1 cellular context compared by ENCODE assay signal in the genomic region with DNA sequence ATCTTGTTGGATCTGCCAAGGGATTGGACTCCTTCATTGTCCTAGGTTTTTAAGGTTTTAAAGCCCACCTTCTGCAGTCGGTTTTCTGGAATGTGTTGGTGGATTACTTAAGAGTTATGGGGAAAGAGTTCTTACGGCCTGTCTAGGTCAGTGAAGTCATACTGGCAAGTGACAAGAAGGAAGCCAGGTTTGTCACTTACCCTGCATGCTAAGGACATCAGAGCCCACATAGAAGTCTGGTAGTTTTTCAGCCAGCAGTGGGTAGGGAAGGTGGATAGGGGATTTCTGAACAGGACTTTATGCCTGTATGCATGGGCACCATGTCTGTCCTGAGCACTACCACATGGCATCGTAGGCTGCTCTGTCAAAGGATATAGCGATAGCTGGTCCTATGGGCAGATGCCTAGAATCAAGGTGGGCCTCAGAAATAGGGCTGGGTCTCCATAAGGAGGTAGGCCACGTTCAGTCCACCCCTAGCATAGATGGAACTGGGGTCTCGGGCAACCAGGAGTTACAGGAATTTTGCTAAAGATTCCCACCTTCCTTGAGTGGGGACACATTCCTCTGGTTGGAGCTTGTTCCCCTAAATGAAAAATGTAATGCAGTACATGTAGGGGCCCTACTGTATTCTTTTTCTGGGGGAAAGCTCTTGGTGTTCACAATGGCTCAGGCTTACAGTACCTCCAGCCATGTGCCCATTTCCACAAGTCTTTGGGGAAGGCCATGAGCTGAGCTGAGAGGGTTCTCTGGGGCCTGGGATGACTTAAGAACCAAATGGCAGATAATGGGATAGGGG.
TF ChIP-seq lines count a peak whose summit lies in the region.

No MANE protein-coding gene starts in this region.

TF ChIP-seq in HepG2, 621 proteins besides CTCF, POLR2A, EP300 and RAD21 (continued from another document and continues in another):
- TF ChIP-seq, protein P1, sequence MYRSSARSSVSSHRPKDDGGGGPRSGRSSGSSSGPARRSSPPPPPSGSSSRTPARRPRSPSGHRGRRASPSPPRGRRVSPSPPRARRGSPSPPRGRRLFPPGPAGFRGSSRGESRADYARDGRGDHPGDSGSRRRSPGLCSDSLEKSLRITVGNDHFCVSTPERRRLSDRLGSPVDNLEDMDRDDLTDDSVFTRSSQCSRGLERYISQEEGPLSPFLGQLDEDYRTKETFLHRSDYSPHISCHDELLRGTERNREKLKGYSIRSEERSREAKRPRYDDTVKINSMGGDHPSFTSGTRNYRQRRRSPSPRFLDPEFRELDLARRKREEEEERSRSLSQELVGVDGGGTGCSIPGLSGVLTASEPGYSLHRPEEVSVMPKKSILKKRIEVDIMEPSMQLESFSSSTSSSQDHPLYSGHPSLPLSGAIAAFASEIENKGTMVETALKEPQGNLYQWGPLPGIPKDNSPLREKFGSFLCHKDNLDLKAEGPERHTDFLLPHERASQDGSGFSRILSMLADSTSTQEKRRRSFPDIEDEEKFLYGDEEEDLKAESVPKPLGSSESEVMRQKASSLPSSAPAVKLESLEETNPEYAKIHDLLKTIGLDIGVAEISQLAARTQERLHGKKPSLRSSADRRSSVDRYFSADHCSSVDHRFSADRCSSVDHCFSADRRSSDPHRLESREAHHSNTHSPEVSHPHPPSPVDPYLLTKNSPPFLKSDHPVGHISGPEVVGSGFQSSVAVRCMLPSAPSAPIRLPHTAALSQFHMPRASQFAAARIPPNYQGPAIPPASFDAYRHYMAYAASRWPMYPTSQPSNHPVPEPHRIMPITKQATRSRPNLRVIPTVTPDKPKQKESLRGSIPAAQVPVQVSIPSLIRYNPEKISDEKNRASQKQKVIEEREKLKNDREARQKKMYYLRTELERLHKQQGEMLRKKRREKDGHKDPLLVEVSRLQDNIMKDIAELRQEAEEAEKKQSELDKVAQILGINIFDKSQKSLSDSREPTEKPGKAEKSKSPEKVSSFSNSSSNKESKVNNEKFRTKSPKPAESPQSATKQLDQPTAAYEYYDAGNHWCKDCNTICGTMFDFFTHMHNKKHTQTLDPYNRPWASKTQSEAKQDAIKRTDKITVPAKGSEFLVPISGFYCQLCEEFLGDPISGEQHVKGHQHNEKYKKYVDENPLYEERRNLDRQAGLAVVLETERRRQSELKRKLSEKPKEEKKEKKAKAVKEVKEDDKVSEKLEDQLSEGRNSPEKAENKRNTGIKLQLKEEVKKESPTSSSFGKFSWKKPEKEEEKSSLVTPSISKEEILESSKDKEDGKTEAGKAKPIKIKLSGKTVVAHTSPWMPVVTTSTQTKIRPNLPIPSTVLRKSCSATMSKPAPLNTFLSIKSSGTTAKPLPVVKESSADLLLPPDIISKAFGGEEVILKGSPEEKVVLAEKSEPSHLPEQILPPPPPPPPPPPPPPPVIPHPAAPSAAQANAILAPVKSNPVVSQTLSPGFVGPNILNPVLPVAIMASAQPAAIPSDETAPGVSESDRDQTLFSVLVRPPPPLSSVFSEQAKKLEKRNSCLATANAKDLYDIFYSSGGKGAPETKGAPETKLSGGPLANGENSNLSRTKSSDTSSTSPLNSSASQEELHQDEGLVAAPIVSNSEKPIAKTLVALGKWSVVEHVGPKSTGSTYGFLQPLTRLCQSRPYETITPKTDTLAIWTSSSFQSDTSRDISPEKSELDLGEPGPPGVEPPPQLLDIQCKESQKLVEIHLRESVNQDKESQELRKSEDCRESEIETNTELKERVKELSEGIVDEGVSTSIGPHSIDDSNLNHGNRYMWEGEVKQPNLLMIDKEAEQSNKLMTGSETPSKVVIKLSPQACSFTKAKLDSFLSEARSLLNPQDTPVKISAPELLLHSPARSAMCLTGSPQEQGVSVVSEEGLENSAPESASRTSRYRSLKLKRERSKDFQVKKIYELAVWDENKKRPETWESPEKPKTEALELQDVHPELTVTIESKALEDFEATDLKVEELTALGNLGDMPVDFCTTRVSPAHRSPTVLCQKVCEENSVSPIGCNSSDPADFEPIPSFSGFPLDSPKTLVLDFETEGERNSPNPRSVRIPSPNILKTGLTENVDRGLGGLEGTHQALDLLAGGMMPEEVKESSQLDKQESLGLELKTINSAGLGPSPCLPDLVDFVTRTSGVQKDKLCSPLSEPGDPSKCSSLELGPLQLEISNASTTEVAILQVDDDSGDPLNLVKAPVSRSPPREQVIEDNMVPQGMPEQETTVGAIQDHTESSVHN (CRISPR knock-in tag; IDR thresholded peaks at IDR 0.05) = no peak
- TF ChIP-seq, protein P2, sequence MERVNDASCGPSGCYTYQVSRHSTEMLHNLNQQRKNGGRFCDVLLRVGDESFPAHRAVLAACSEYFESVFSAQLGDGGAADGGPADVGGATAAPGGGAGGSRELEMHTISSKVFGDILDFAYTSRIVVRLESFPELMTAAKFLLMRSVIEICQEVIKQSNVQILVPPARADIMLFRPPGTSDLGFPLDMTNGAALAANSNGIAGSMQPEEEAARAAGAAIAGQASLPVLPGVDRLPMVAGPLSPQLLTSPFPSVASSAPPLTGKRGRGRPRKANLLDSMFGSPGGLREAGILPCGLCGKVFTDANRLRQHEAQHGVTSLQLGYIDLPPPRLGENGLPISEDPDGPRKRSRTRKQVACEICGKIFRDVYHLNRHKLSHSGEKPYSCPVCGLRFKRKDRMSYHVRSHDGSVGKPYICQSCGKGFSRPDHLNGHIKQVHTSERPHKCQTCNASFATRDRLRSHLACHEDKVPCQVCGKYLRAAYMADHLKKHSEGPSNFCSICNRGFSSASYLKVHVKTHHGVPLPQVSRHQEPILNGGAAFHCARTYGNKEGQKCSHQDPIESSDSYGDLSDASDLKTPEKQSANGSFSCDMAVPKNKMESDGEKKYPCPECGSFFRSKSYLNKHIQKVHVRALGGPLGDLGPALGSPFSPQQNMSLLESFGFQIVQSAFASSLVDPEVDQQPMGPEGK (CRISPR knock-in tag; IDR thresholded peaks at IDR 0.05) = no peak
- TF ChIP-seq NCOA5 (CRISPR knock-in tag; IDR thresholded peaks at IDR 0.05) (no peak), MEF2D (CRISPR knock-in tag; IDR thresholded peaks at IDR 0.05) (no peak), ZNF788 (CRISPR knock-in tag; IDR thresholded peaks at IDR 0.05; ENCODE audit: borderline replicate concordance) (no peak), ZNF556 (CRISPR knock-in tag; IDR thresholded peaks at IDR 0.05; ENCODE audit: borderline replicate concordance) (no peak), SIN3A (IDR thresholded peaks at IDR 0.05; ENCODE audit: borderline replicate concordance, low read depth, low read length) (0 out of 2 replicates have a peak, but pooled peaks have one; percentile 34), ZNF816 (CRISPR knock-in tag; IDR thresholded peaks at IDR 0.05; ENCODE audit: borderline replicate concordance) (no peak), ZFP90 (CRISPR knock-in tag; IDR thresholded peaks at IDR 0.05; ENCODE audit: borderline replicate concordance) (no peak), ZNF274 (CRISPR knock-in tag; IDR thresholded peaks at IDR 0.05) (no peak), SRSF4 (IDR thresholded peaks at IDR 0.05; ENCODE audit: low read depth, low read length, poor library complexity, severe bottlenecking) (no peak), MTA3 (CRISPR knock-in tag; IDR thresholded peaks at IDR 0.05) (no peak), ZNF777 (CRISPR knock-in tag; IDR thresholded peaks at IDR 0.05) (0 out of 2 replicates have a peak, but pooled peaks have one; percentile 23), REPIN1 (CRISPR knock-in tag; IDR thresholded peaks at IDR 0.05; ENCODE audit: borderline replicate concordance, low read depth) (0 out of 2 replicates have a peak, but pooled peaks have one; percentile 4), ZNF709 (CRISPR knock-in tag; IDR thresholded peaks at IDR 0.05) (peak; percentile 67; the same call in 1 of the 2 replicates), CBFB (CRISPR knock-in tag; IDR thresholded peaks at IDR 0.05) (peak; percentile 5; the same call in 1 of the 2 replicates), PRPF4 (IDR thresholded peaks at IDR 0.05; ENCODE audit: low read depth, low read length, poor library complexity, severe bottlenecking) (no peak), ZBTB7A (CRISPR knock-in tag; IDR thresholded peaks at IDR 0.05) (peak; percentile 54; the same call in 1 of the 2 replicates), SP2 (CRISPR knock-in tag; IDR thresholded peaks at IDR 0.05) (no peak), NFYB (CRISPR knock-in tag; IDR thresholded peaks at IDR 0.05) (no peak), PHF21A (CRISPR knock-in tag; IDR thresholded peaks at IDR 0.05) (no peak), ZFP36 (IDR thresholded peaks at IDR 0.05; ENCODE audit: borderline replicate concordance, low read depth, low read length, partially characterized antibody) (no peak), PAF1 (CRISPR knock-in tag; IDR thresholded peaks at IDR 0.05) (peak; percentile 40; the same call in 1 of the 2 replicates), ZNF660 (CRISPR knock-in tag; IDR thresholded peaks at IDR 0.05; ENCODE audit: borderline replicate concordance, low read depth) (no peak), TMF1 (CRISPR knock-in tag; IDR thresholded peaks at IDR 0.05; ENCODE audit: low read depth) (peak; percentile 14; the same call in 1 of the 2 replicates), ZNF430 (CRISPR knock-in tag; IDR thresholded peaks at IDR 0.05) (no peak), SRY (CRISPR knock-in tag; IDR thresholded peaks at IDR 0.05) (no peak)
- TF ChIP-seq, protein P3, sequence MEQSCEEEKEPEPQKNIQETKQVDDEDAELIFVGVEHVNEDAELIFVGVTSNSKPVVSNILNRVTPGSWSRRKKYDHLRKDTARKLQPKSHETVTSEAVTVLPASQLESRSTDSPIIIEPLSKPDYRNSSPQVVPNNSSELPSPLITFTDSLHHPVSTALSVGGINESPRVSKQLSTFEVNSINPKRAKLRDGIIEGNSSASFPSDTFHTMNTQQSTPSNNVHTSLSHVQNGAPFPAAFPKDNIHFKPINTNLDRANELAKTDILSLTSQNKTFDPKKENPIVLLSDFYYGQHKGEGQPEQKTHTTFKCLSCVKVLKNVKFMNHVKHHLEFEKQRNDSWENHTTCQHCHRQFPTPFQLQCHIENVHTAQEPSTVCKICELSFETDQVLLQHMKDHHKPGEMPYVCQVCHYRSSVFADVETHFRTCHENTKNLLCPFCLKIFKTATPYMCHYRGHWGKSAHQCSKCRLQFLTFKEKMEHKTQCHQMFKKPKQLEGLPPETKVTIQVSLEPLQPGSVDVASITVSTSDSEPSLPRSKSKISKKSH (CRISPR knock-in tag; IDR thresholded peaks at IDR 0.05; ENCODE audit: borderline replicate concordance) = no peak
- TF ChIP-seq, protein P4, sequence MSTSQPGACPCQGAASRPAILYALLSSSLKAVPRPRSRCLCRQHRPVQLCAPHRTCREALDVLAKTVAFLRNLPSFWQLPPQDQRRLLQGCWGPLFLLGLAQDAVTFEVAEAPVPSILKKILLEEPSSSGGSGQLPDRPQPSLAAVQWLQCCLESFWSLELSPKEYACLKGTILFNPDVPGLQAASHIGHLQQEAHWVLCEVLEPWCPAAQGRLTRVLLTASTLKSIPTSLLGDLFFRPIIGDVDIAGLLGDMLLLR (CRISPR knock-in tag; IDR thresholded peaks at IDR 0.05) = 0 out of 2 replicates have a peak, but pooled peaks have one; percentile 38
- TF ChIP-seq, protein P5, sequence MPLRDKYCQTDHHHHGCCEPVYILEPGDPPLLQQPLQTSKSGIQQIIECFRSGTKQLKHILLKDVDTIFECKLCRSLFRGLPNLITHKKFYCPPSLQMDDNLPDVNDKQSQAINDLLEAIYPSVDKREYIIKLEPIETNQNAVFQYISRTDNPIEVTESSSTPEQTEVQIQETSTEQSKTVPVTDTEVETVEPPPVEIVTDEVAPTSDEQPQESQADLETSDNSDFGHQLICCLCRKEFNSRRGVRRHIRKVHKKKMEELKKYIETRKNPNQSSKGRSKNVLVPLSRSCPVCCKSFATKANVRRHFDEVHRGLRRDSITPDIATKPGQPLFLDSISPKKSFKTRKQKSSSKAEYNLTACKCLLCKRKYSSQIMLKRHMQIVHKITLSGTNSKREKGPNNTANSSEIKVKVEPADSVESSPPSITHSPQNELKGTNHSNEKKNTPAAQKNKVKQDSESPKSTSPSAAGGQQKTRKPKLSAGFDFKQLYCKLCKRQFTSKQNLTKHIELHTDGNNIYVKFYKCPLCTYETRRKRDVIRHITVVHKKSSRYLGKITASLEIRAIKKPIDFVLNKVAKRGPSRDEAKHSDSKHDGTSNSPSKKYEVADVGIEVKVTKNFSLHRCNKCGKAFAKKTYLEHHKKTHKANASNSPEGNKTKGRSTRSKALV (CRISPR knock-in tag; IDR thresholded peaks at IDR 0.05) = no peak
- TF ChIP-seq, protein P6, sequence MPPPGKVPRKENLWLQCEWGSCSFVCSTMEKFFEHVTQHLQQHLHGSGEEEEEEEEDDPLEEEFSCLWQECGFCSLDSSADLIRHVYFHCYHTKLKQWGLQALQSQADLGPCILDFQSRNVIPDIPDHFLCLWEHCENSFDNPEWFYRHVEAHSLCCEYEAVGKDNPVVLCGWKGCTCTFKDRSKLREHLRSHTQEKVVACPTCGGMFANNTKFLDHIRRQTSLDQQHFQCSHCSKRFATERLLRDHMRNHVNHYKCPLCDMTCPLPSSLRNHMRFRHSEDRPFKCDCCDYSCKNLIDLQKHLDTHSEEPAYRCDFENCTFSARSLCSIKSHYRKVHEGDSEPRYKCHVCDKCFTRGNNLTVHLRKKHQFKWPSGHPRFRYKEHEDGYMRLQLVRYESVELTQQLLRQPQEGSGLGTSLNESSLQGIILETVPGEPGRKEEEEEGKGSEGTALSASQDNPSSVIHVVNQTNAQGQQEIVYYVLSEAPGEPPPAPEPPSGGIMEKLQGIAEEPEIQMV (CRISPR knock-in tag; IDR thresholded peaks at IDR 0.05; ENCODE audit: low read depth) = no peak
- TF ChIP-seq, protein P7, sequence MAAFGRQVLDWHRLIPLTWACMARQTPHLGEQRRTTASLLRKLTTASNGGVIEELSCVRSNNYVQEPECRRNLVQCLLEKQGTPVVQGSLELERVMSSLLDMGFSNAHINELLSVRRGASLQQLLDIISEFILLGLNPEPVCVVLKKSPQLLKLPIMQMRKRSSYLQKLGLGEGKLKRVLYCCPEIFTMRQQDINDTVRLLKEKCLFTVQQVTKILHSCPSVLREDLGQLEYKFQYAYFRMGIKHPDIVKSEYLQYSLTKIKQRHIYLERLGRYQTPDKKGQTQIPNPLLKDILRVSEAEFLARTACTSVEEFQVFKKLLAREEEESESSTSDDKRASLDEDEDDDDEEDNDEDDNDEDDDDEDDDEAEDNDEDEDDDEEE (CRISPR knock-in tag; IDR thresholded peaks at IDR 0.05) = 0 out of 2 replicates have a peak, but pooled peaks have one; percentile 24
- TF ChIP-seq, protein P8, sequence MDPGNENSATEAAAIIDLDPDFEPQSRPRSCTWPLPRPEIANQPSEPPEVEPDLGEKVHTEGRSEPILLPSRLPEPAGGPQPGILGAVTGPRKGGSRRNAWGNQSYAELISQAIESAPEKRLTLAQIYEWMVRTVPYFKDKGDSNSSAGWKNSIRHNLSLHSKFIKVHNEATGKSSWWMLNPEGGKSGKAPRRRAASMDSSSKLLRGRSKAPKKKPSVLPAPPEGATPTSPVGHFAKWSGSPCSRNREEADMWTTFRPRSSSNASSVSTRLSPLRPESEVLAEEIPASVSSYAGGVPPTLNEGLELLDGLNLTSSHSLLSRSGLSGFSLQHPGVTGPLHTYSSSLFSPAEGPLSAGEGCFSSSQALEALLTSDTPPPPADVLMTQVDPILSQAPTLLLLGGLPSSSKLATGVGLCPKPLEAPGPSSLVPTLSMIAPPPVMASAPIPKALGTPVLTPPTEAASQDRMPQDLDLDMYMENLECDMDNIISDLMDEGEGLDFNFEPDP (CRISPR knock-in tag; conservative IDR thresholded peaks at IDR 0.05) = no peak
